Comparison of ENCODE assay signal across 1 cellular context in the genomic region with DNA sequence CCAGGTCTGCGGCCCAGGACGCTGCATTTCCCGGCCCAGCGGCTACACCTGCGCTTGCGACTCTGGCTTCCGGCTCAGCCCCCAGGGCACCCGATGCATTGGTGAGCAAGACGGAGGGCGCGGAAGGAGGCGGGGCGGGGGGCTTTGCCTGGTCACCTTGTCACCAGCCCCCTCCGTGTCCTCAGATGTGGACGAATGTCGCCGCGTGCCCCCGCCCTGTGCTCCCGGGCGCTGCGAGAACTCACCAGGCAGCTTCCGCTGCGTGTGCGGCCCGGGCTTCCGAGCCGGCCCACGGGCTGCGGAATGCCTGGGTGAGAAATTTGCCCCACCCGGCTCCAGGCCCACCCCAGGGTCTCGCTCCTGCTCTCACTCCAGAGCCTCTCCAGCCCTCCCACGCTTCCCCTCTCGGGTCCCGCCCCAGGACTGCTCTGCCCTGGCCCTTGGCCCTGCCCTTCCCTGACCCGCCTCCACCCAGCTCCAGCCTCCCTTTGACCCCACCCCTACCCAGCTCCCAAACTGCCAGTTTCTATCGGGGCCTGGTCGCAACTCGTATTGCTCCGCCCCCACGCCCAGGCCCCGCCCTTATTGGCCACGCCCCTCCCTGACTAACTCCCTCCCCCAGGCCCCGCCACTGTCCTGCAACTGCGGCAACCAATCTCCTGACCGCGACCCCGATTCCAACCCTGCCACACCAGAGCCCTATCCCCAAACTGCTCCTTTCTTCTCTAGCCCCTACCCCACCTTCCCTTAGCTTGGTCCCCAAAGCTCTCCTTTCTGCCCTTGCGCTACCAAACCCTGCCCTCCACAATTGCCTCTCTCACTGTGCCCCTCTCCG.
TF ChIP-seq lines count a peak whose summit lies in the region.

No MANE protein-coding gene starts in this region.

TF ChIP-seq in K562, 482 proteins besides CTCF, POLR2A, EP300 and RAD21 (continues in another document):
- TF ChIP-seq, protein P1, sequence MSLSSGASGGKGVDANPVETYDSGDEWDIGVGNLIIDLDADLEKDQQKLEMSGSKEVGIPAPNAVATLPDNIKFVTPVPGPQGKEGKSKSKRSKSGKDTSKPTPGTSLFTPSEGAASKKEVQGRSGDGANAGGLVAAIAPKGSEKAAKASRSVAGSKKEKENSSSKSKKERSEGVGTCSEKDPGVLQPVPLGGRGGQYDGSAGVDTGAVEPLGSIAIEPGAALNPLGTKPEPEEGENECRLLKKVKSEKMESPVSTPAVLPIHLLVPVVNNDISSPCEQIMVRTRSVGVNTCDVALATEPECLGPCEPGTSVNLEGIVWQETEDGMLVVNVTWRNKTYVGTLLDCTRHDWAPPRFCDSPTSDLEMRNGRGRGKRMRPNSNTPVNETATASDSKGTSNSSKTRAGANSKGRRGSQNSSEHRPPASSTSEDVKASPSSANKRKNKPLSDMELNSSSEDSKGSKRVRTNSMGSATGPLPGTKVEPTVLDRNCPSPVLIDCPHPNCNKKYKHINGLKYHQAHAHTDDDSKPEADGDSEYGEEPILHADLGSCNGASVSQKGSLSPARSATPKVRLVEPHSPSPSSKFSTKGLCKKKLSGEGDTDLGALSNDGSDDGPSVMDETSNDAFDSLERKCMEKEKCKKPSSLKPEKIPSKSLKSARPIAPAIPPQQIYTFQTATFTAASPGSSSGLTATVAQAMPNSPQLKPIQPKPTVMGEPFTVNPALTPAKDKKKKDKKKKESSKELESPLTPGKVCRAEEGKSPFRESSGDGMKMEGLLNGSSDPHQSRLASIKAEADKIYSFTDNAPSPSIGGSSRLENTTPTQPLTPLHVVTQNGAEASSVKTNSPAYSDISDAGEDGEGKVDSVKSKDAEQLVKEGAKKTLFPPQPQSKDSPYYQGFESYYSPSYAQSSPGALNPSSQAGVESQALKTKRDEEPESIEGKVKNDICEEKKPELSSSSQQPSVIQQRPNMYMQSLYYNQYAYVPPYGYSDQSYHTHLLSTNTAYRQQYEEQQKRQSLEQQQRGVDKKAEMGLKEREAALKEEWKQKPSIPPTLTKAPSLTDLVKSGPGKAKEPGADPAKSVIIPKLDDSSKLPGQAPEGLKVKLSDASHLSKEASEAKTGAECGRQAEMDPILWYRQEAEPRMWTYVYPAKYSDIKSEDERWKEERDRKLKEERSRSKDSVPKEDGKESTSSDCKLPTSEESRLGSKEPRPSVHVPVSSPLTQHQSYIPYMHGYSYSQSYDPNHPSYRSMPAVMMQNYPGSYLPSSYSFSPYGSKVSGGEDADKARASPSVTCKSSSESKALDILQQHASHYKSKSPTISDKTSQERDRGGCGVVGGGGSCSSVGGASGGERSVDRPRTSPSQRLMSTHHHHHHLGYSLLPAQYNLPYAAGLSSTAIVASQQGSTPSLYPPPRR (CRISPR knock-in tag; IDR thresholded peaks at IDR 0.05; ENCODE audit: borderline replicate concordance): no peak; the same call in 1 of the 2 replicates
- TF ChIP-seq, protein P2, sequence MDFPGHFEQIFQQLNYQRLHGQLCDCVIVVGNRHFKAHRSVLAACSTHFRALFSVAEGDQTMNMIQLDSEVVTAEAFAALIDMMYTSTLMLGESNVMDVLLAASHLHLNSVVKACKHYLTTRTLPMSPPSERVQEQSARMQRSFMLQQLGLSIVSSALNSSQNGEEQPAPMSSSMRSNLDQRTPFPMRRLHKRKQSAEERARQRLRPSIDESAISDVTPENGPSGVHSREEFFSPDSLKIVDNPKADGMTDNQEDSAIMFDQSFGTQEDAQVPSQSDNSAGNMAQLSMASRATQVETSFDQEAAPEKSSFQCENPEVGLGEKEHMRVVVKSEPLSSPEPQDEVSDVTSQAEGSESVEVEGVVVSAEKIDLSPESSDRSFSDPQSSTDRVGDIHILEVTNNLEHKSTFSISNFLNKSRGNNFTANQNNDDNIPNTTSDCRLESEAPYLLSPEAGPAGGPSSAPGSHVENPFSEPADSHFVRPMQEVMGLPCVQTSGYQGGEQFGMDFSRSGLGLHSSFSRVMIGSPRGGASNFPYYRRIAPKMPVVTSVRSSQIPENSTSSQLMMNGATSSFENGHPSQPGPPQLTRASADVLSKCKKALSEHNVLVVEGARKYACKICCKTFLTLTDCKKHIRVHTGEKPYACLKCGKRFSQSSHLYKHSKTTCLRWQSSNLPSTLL (IDR thresholded peaks at IDR 0.05): no peak
- TF ChIP-seq POLR3A (IDR thresholded peaks at IDR 0.05; ENCODE audit: borderline replicate concordance, extremely low read depth, insufficient read depth, insufficient read length) (no peak), STAG1 (CRISPR knock-in tag; IDR thresholded peaks at IDR 0.05; ENCODE audit: borderline replicate concordance) (no peak), ZNF143 (CRISPR knock-in tag; IDR thresholded peaks at IDR 0.05) (no peak), ZNF224 (CRISPR knock-in tag; IDR thresholded peaks at IDR 0.05) (no peak), ZNF140 (CRISPR knock-in tag; IDR thresholded peaks at IDR 0.05) (no peak), ZNF586 (CRISPR knock-in tag; conservative IDR thresholded peaks at IDR 0.05) (no peak), FOSL1 (tag; conservative IDR thresholded peaks at IDR 0.05) (no peak), SMARCB1 (IDR thresholded peaks at IDR 0.05; ENCODE audit: insufficient read length, low read depth) (no peak), CTBP1 (IDR thresholded peaks at IDR 0.05; ENCODE audit: borderline replicate concordance) (0 out of 2 replicates have a peak, but pooled peaks have one; percentile 30), MXI1 (IDR thresholded peaks at IDR 0.05; ENCODE audit: low read depth, low read length) (no peak), ADNP (tag; IDR thresholded peaks at IDR 0.05) (no peak), ZNF133 (CRISPR knock-in tag; IDR thresholded peaks at IDR 0.05) (0 out of 2 replicates have a peak, but pooled peaks have one; percentile 34), BACH1 (tag; IDR thresholded peaks at IDR 0.05) (no peak), BMI1 (IDR thresholded peaks at IDR 0.05; ENCODE audit: low read length) (no peak), TAF15 (IDR thresholded peaks at IDR 0.05; ENCODE audit: low read depth, low read length) (no peak), ERF (CRISPR knock-in tag; IDR thresholded peaks at IDR 0.05) (no peak), POLR2G (IDR thresholded peaks at IDR 0.05; ENCODE audit: low read depth, low read length) (peak; percentile 76), ZNF324 (CRISPR knock-in tag; IDR thresholded peaks at IDR 0.05) (no peak), PML (IDR thresholded peaks at IDR 0.05; ENCODE audit: low read length) (no peak), SIN3A (IDR thresholded peaks at IDR 0.05; ENCODE audit: borderline replicate concordance in 2 of 2, control insufficient read depth in 1 of 2, low read depth in 2 of 2, low read length in 2 of 2) (no peak), ZNF316 (IDR thresholded peaks at IDR 0.05) (no peak), ZNF175 (CRISPR knock-in tag; IDR thresholded peaks at IDR 0.05; ENCODE audit: low read depth) (no peak), ZNF184 (CRISPR knock-in tag; IDR thresholded peaks at IDR 0.05) (no peak), ZNF408 (CRISPR knock-in tag; IDR thresholded peaks at IDR 0.05; ENCODE audit: low read depth) (no peak), LEF1 (IDR thresholded peaks at IDR 0.05) (no peak), RBM39 (optimal IDR thresholded peaks at IDR 0.05; ENCODE audit: low read depth, low read length) (no peak)
- TF ChIP-seq, protein P3, sequence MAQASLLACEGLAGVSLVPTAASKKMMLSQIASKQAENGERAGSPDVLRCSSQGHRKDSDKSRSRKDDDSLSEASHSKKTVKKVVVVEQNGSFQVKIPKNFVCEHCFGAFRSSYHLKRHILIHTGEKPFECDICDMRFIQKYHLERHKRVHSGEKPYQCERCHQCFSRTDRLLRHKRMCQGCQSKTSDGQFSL (CRISPR knock-in tag; IDR thresholded peaks at IDR 0.05): no peak
- TF ChIP-seq, protein P3 (tag; IDR thresholded peaks at IDR 0.05): no peak
- TF ChIP-seq, protein P4, sequence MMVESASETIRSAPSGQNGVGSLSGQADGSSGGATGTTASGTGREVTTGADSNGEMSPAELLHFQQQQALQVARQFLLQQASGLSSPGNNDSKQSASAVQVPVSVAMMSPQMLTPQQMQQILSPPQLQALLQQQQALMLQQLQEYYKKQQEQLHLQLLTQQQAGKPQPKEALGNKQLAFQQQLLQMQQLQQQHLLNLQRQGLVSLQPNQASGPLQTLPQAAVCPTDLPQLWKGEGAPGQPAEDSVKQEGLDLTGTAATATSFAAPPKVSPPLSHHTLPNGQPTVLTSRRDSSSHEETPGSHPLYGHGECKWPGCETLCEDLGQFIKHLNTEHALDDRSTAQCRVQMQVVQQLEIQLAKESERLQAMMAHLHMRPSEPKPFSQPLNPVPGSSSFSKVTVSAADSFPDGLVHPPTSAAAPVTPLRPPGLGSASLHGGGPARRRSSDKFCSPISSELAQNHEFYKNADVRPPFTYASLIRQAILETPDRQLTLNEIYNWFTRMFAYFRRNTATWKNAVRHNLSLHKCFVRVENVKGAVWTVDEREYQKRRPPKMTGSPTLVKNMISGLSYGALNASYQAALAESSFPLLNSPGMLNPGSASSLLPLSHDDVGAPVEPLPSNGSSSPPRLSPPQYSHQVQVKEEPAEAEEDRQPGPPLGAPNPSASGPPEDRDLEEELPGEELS (CRISPR knock-in tag; IDR thresholded peaks at IDR 0.05; ENCODE audit: borderline replicate concordance): no peak
- TF ChIP-seq, protein P5, sequence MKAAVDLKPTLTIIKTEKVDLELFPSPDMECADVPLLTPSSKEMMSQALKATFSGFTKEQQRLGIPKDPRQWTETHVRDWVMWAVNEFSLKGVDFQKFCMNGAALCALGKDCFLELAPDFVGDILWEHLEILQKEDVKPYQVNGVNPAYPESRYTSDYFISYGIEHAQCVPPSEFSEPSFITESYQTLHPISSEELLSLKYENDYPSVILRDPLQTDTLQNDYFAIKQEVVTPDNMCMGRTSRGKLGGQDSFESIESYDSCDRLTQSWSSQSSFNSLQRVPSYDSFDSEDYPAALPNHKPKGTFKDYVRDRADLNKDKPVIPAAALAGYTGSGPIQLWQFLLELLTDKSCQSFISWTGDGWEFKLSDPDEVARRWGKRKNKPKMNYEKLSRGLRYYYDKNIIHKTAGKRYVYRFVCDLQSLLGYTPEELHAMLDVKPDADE (conservative IDR thresholded peaks at IDR 0.05; ENCODE audit: control insufficient read depth, low read depth, low read length): no peak
- TF ChIP-seq, protein P6, sequence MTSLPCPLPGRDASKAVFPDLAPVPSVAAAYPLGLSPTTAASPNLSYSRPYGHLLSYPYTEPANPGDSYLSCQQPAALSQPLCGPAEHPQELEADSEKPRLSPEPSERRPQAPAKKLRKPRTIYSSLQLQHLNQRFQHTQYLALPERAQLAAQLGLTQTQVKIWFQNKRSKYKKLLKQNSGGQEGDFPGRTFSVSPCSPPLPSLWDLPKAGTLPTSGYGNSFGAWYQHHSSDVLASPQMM (CRISPR knock-in tag; IDR thresholded peaks at IDR 0.05): no peak
- TF ChIP-seq, protein P7, sequence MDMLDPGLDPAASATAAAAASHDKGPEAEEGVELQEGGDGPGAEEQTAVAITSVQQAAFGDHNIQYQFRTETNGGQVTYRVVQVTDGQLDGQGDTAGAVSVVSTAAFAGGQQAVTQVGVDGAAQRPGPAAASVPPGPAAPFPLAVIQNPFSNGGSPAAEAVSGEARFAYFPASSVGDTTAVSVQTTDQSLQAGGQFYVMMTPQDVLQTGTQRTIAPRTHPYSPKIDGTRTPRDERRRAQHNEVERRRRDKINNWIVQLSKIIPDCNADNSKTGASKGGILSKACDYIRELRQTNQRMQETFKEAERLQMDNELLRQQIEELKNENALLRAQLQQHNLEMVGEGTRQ (CRISPR knock-in tag; IDR thresholded peaks at IDR 0.05): no peak
- TF ChIP-seq, protein P8, sequence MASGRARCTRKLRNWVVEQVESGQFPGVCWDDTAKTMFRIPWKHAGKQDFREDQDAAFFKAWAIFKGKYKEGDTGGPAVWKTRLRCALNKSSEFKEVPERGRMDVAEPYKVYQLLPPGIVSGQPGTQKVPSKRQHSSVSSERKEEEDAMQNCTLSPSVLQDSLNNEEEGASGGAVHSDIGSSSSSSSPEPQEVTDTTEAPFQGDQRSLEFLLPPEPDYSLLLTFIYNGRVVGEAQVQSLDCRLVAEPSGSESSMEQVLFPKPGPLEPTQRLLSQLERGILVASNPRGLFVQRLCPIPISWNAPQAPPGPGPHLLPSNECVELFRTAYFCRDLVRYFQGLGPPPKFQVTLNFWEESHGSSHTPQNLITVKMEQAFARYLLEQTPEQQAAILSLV (tag; IDR thresholded peaks at IDR 0.05): no peak
- TF ChIP-seq, protein P9, sequence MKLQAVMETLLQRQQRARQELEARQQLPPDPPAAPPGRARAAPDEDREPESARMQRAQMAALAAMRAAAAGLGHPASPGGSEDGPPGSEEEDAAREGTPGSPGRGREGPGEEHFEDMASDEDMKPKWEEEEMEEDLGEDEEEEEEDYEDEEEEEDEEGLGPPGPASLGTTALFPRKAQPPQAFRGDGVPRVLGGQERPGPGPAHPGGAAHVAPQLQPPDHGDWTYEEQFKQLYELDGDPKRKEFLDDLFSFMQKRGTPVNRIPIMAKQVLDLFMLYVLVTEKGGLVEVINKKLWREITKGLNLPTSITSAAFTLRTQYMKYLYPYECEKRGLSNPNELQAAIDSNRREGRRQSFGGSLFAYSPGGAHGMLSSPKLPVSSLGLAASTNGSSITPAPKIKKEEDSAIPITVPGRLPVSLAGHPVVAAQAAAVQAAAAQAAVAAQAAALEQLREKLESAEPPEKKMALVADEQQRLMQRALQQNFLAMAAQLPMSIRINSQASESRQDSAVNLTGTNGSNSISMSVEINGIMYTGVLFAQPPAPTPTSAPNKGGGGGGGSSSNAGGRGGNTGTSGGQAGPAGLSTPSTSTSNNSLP (IDR thresholded peaks at IDR 0.05; ENCODE audit: borderline replicate concordance, low read depth, low read length): no peak
